In the genomic region with DNA sequence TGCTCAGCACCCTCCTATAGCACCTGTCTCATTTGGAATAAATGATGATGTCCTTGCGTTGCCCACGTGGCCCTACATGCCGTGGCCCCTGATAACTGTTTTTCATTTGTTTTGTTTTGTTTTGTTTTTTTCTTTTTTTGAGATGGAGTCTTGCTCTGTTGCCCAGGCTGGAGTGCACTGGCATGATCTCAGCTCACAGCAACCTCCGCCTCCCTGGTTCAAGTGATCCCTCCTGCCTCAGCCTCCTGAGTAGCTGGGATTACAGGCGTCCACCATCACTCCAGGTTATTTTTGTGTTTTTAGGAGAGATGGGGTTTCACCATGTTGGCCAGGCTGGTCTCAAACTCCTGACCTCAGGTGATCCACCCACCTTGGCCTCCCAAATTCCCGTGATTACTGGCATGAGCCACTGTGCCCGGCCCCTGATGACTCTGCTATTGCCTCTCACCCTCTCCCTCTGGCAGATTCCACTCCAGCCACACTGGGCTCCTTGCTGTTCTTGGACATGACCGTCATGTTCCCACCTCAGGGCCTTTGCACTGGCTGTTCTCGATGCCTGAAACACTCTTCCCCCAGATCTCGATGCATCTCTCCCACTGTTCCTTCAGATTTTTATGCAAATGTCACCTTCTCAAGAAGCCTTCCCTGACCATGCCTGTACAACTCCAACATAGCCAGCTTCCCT, we compare ENCODE assay signal across 30 cellular contexts.
"Had no signal": no experiment of that assay in that cellular context is flagged by ENCODE, and none has a peak within 500 bp of the region (broad histone marks: within the 10 kb centered on the region; RNA-seq: fewer than 3 reads in every experiment).

No MANE protein-coding gene starts in this region.

- H3K4me3 ChIP-seq: left lung, lower lobe of right lung, neural progenitor cell, pancreas, prostate gland, skin epidermis, suprapubic skin, thoracic aorta, tibial artery, upper lobe of right lung had no signal

- H3K4me1 ChIP-seq: lower lobe of right lung, neural progenitor cell, pancreas, prostate gland had no signal

- H3K9ac ChIP-seq: neural progenitor cell had no signal

- DNase-seq: hippocampal formation; kidney; left colon; left lung; lower lobe of right lung; mammary epithelial cell; mesenchymal stem cell; natural killer cell; nephron progenitor cell; pancreas; posterior cingulate gyrus; retina; right cardiac atrium; stimulated activated CD4-positive, alpha-beta T cell treated with anti-CD3 and anti-CD28 coated beads, Interleukin-12 subunit alpha, Interleukin-12 subunit beta, amount 100 ng/mL, for 4 hours; stimulated activated CD4-positive, alpha-beta T cell treated with anti-CD3 and anti-CD28 coated beads, Interleukin-15, amount 100 ng/mL, for 24 hours; stimulated activated CD4-positive, alpha-beta T cell treated with anti-CD3 and anti-CD28 coated beads, Interleukin-2, amount 100 ng/mL, for 24 hours; stimulated activated CD4-positive, alpha-beta T cell treated with anti-CD3 and anti-CD28 coated beads, Interleukin-4, amount 100 ng/mL, for 1 hour; stimulated activated naive B cell treated with anti-CD40 and anti-IgM and Interleukin-4, amounts not matched to agents 10 μg/mL and 1 μg/mL and 100 μg/mL, for 72 hours; stimulated activated naive CD8-positive, alpha-beta T cell treated with anti-CD3 and anti-CD28 coated beads, Interleukin-15, Interleukin-2, amounts not matched to agents 100 U/mL and 50 U/mL, for 24 hours; tibial artery; trophoblast cell; upper lobe of right lung had no signal

- H3K27me3 ChIP-seq: left lung, neural progenitor cell, pancreas, suprapubic skin, upper lobe of right lung had no signal

- H3K4me1 Mint-ChIP-seq: nephron progenitor cell, neural progenitor cell had no signal

- H3K4me2 ChIP-seq: neural progenitor cell had no signal

- H3K36me3 Mint-ChIP-seq: natural killer cell; neural progenitor cell; stimulated activated naive B cell treated with anti-CD40 and anti-IgM and Interleukin-4, amounts not matched to agents 10 μg/mL and 1 μg/mL and 100 μg/mL, for 72 hours had no signal

- FAIRE-seq: islet of Langerhans, kidney, pancreas, urothelium cell line had no signal

- ATAC-seq: left colon; left lung; lower lobe of right lung; natural killer cell; pancreas; right cardiac atrium; sciatic nerve; stimulated activated naive B cell treated with anti-CD40 and anti-IgM and Interleukin-4, amounts not matched to agents 10 μg/mL and 1 μg/mL and 100 μg/mL, for 72 hours; stimulated activated naive CD8-positive, alpha-beta T cell treated with anti-CD3 and anti-CD28 coated beads, Interleukin-15, Interleukin-2, amounts not matched to agents 100 U/mL and 50 U/mL, for 24 hours; upper lobe of right lung had no signal

- H3K27ac ChIP-seq: left lung, lower lobe of right lung, neural progenitor cell, pancreas, prostate gland, skin epidermis, suprapubic skin, thoracic aorta, tibial artery, upper lobe of right lung had no signal

- H3K36me3 ChIP-seq: neural progenitor cell, pancreas, prostate gland, thoracic aorta, tibial artery, upper lobe of right lung had no signal

- H3K27ac Mint-ChIP-seq: nephron progenitor cell; neural progenitor cell; stimulated activated naive B cell treated with anti-CD40 and anti-IgM and Interleukin-4, amounts not matched to agents 10 μg/mL and 1 μg/mL and 100 μg/mL, for 72 hours had no signal

- H2AFZ ChIP-seq: neural progenitor cell had no signal

- H3K4me3 Mint-ChIP-seq: natural killer cell; nephron progenitor cell; neural progenitor cell; stimulated activated naive B cell treated with anti-CD40 and anti-IgM and Interleukin-4, amounts not matched to agents 10 μg/mL and 1 μg/mL and 100 μg/mL, for 72 hours had no signal

- H3K9me3 ChIP-seq: left lung, lower lobe of right lung, pancreas, prostate gland, suprapubic skin, thoracic aorta, tibial artery, upper lobe of right lung had no signal
